Comparison of ENCODE assay signal across 8 cellular contexts in genomic region chr1:966603-967295, GRCh38. TPM values are rescaled to one million over a fixed set of nuclear protein-coding genes. Genes with fewer than 3 reads are reported as not detected.
A peak's percentile ranks its signal among the peaks of the same experiment; 100 is the strongest.
DNase-seq lines count a peak whose midpoint lies in the region; ATAC-seq, FAIRE-seq and TF ChIP-seq lines count a peak whose summit lies in the region.

No MANE protein-coding gene starts in this region.

- peaks cover 25% of the 10 kb centered on the region for H3K4me1 ChIP-seq in PC-3 (ENCODE audit: insufficient read depth, low read length)
- H3K4me1 ChIP-seq in parathyroid adenoma: no peaks in the 10 kb centered on the region

- H3K27me3 Mint-ChIP-seq in type B pancreatic cell: peaks cover 26% of the 10 kb centered on the region

- no peaks in the 10 kb centered on the region for H4K20me1 ChIP-seq in PC-3 (ENCODE audit: low read length)

- H3K36me3 Mint-ChIP-seq in type B pancreatic cell: no peaks in the 10 kb centered on the region

- no peaks in the 10 kb centered on the region for H3K9me3 Mint-ChIP-seq in type B pancreatic cell

- H3K4me2 ChIP-seq in PC-3 (ENCODE audit: low read length) (peak overlapping the region; percentile 98), parathyroid adenoma (ENCODE audit: low read length) (peak overlapping the region; percentile 96)

- peak; percentile 56 for ATAC-seq in HG02642 (IDR thresholded peaks at IDR 0.05; ENCODE audit: poor library complexity, unreplicated experiment)
- ATAC-seq in PC-3: peak; percentile 79

- H3K79me2 ChIP-seq in PC-3 (ENCODE audit: low read length): peaks cover 15% of the 10 kb centered on the region
- H3K79me2 ChIP-seq in parathyroid adenoma: no peaks in the 10 kb centered on the region

- POLR2A ChIA-PET in PC-3 (lab: Charles Lee; ENCODE audit: unreplicated experiment): interaction anchor here (0.6 to 1.0 kb wide), 4 partner anchors 8 to 270 kb away, joined by 3 to 6 read pairs (median 5); partner anchors contain the start of gene NOC2L

- FAIRE-seq in GM12891 (lab: Jason Lieb, UNC): peak; percentile 88

- intact Hi-C loops in PC-3 (cut with micrococcal nuclease): no loop called here

- TSS peak; percentile 80 for BruUV-seq in PC-3 (replicated peaks; lab: Mats Ljungman, UMichigan)

- no peaks in the 10 kb centered on the region for H3K9me3 ChIP-seq in PC-3 (ENCODE audit: low read length)
- H3K9me3 ChIP-seq in parathyroid adenoma (ENCODE audit: control insufficient read depth, low read length): no peaks in the 10 kb centered on the region

- DNase-seq in GM12891 (ENCODE audit: insufficient read length, low spot score) (peak; percentile 96), PC-3 (peak; percentile 88), germinal center (ENCODE audit: low spot score) (peak; percentile 68), type B pancreatic cell (ENCODE audit: extremely low spot score, unreplicated experiment) (no peak)
- peak; percentile 77 for DNase-seq in activated effector memory CD4-positive, alpha-beta T cell treated with Interleukin-2 at 50 U/mL for 16 hours
- DNase-seq in NK-92 treated with Interleukin-12 subunit alpha and Interleukin-12 subunit beta, amount 100 ng/mL, for 24 hours (lab: John Stamatoyannopoulos, UW): no peak

- CTCF ChIA-PET in PC-3 (lab: Charles Lee): interaction anchor here (0.5 to 1.1 kb wide), 5 partner anchors 9 to 97 kb away, joined by 3 to 14 read pairs (median 4); no protein-coding TSS in a partner anchor

- H3K27ac ChIP-seq in PC-3 (ENCODE audit: low read length): peak overlapping the region; percentile 99
- H3K27ac ChIP-seq in parathyroid adenoma: no peak overlapping the region

- no peaks in the 10 kb centered on the region for H3K36me3 ChIP-seq in PC-3 (ENCODE audit: low read depth, low read length)
- H3K36me3 ChIP-seq in parathyroid adenoma (ENCODE audit: control insufficient read depth, insufficient read depth, low read length): no peaks in the 10 kb centered on the region

- peak overlapping the region; percentile 43 for H2AFZ ChIP-seq in PC-3 (ENCODE audit: low read length)
- H2AFZ ChIP-seq in parathyroid adenoma: peak overlapping the region; percentile 88

- H3K4me3 ChIP-seq in PC-3 (ENCODE audit: low read length): peak overlapping the region; percentile 79
- H3K4me3 ChIP-seq in parathyroid adenoma (ENCODE audit: low read depth, low read length): peak overlapping the region; percentile 67

- H3K9ac ChIP-seq in PC-3 (ENCODE audit: low read length) (peak overlapping the region; percentile 99), parathyroid adenoma (no peak overlapping the region)

- no peaks in the 10 kb centered on the region for H3F3A ChIP-seq in PC-3 (ENCODE audit: low read length, unreplicated experiment)

- no peak for TF ChIP-seq CTCF in PC-3 (conservative IDR thresholded peaks at IDR 0.05; ENCODE audit: low read depth, low read length)
- no peak for TF ChIP-seq CTCF in parathyroid adenoma (IDR thresholded peaks at IDR 0.05)
- TF ChIP-seq CTCF in type B pancreatic cell (conservative IDR thresholded peaks at IDR 0.05): no peak

- H3K27me3 ChIP-seq in PC-3 (ENCODE audit: low read length): no peaks in the 10 kb centered on the region
- no peaks in the 10 kb centered on the region for H3K27me3 ChIP-seq in parathyroid adenoma (ENCODE audit: control insufficient read depth, insufficient read depth, low read length)

- peak overlapping the region; percentile 77 for H3K4me3 Mint-ChIP-seq in type B pancreatic cell

- no peak overlapping the region for H3K27ac Mint-ChIP-seq in type B pancreatic cell

- TF ChIP-seq POLR2A in GM12891 (IDR thresholded peaks at IDR 0.05; ENCODE audit: low read depth, low read length): no peak

- no peaks in the 10 kb centered on the region for H3K9me2 ChIP-seq in PC-3 (replicated peaks; ENCODE audit: low read length)

- H3K4me1 Mint-ChIP-seq in type B pancreatic cell (ENCODE audit: unreplicated experiment): no peaks in the 10 kb centered on the region

TF ChIP-seq in GM12891, 5 proteins besides CTCF, POLR2A, EP300 and RAD21:
- TF ChIP-seq POLR2AphosphoS5 (IDR thresholded peaks at IDR 0.05; ENCODE audit: low read depth, low read length) (no peak), TAF1 (IDR thresholded peaks at IDR 0.05; ENCODE audit: low read depth, low read length) (no peak), PAX5 (IDR thresholded peaks at IDR 0.05; ENCODE audit: insufficient read depth, low read length, severe bottlenecking) (no peak), SPI1 (IDR thresholded peaks at IDR 0.05; ENCODE audit: low read depth, low read length) (no peak), POU2F2 (IDR thresholded peaks at IDR 0.05; ENCODE audit: low read depth, low read length) (no peak)

RNA-seq across cellular contexts. Expression of gene PLEKHN1, which starts 0.5 kb away (rescaled TPM):
- polyA plus RNA-seq in GM12891 (2012; ENCODE audit: low read depth, missing spikeins): 0.22 TPM
- 14.0 and 18.3 TPM in 2 replicates for total RNA-seq in PC-3 (2014; rRNA removed)
- 6.4 and 16.7 TPM in 2 replicates for total RNA-seq in type B pancreatic cell (ENCODE audit: low replicate concordance)

RNA-seq across cellular contexts. Expression of gene KLHL17, which starts 6.4 kb away (rescaled TPM):
- 8.5 TPM for polyA plus RNA-seq in GM12891 (2012; ENCODE audit: low read depth, missing spikeins)
- total RNA-seq in PC-3 (2014; rRNA removed) (29.8 and 32.1 TPM in 2 replicates), type B pancreatic cell (ENCODE audit: low replicate concordance) (31.5 and 42.2 TPM in 2 replicates)

RNA-seq across cellular contexts. Expression of gene NOC2L, which starts 7.7 kb away (rescaled TPM):
- 48.8 TPM for polyA plus RNA-seq in GM12891 (2012; ENCODE audit: low read depth, missing spikeins)
- total RNA-seq in PC-3 (2014; rRNA removed) (262 and 340 TPM in 2 replicates), type B pancreatic cell (ENCODE audit: low replicate concordance) (75.1 and 87.2 TPM in 2 replicates)

RNA-seq across cellular contexts. Expression of gene PERM1, which starts 15.1 kb away (rescaled TPM):
- polyA plus RNA-seq in GM12891 (2012; ENCODE audit: low read depth, missing spikeins): 0.15 TPM
- total RNA-seq in PC-3 (2014; rRNA removed) (0.47 and 1.1 TPM in 2 replicates), type B pancreatic cell (ENCODE audit: low replicate concordance) (0.34 and 0.62 TPM in 2 replicates)

RNA-seq across cellular contexts. Expression of gene HES4, which starts 33.1 kb away (rescaled TPM):
- polyA plus RNA-seq in GM12891 (2012; ENCODE audit: low read depth, missing spikeins): 0.45 TPM
- total RNA-seq in PC-3 (2014; rRNA removed) (233 and 379 TPM in 2 replicates), type B pancreatic cell (ENCODE audit: low replicate concordance) (37.6 and 54.1 TPM in 2 replicates)

Comparison
In these comparisons a context has a peak if more than half of its experiments do, and no peak if none do; other contexts are left out.
1. DNase-seq: peak in GM12891 (single experiment), PC-3 (single experiment), activated effector memory CD4-positive, alpha-beta T cell treated with Interleukin-2 at 50 U/mL for 16 hours (single experiment) and germinal center (single experiment); none in type B pancreatic cell (single experiment) and NK-92 treated with Interleukin-12 subunit alpha and Interleukin-12 subunit beta, amount 100 ng/mL, for 24 hours (single experiment).